ENCODE assay signal across 1 cellular context in genomic region chr10:17851611-17852010, GRCh38.
TF ChIP-seq lines count a peak whose summit lies in the region.

No MANE protein-coding gene starts in this region.

TF ChIP-seq in HepG2, 621 proteins besides CTCF, POLR2A, EP300 and RAD21 (continued from another document):
- TF ChIP-seq, protein P1, sequence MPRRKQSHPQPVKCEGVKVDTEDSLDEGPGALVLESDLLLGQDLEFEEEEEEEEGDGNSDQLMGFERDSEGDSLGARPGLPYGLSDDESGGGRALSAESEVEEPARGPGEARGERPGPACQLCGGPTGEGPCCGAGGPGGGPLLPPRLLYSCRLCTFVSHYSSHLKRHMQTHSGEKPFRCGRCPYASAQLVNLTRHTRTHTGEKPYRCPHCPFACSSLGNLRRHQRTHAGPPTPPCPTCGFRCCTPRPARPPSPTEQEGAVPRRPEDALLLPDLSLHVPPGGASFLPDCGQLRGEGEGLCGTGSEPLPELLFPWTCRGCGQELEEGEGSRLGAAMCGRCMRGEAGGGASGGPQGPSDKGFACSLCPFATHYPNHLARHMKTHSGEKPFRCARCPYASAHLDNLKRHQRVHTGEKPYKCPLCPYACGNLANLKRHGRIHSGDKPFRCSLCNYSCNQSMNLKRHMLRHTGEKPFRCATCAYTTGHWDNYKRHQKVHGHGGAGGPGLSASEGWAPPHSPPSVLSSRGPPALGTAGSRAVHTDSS (CRISPR knock-in tag; conservative IDR thresholded peaks at IDR 0.05): no peak
- no peak for TF ChIP-seq HCFC1 (IDR thresholded peaks at IDR 0.05; ENCODE audit: low read depth, low read length)
- TF ChIP-seq PHB2 (IDR thresholded peaks at IDR 0.05; ENCODE audit: partially characterized antibody): no peak
- no peak for TF ChIP-seq ARID4A (CRISPR knock-in tag; IDR thresholded peaks at IDR 0.05; ENCODE audit: borderline replicate concordance)
- TF ChIP-seq, protein P2, sequence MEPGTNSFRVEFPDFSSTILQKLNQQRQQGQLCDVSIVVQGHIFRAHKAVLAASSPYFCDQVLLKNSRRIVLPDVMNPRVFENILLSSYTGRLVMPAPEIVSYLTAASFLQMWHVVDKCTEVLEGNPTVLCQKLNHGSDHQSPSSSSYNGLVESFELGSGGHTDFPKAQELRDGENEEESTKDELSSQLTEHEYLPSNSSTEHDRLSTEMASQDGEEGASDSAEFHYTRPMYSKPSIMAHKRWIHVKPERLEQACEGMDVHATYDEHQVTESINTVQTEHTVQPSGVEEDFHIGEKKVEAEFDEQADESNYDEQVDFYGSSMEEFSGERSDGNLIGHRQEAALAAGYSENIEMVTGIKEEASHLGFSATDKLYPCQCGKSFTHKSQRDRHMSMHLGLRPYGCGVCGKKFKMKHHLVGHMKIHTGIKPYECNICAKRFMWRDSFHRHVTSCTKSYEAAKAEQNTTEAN (CRISPR knock-in tag; conservative IDR thresholded peaks at IDR 0.05): no peak
